Comparison of ENCODE assay signal across 17 cellular contexts in genomic region chr12:111672822-111673381, GRCh38. TPM values are rescaled to one million over a fixed set of nuclear protein-coding genes. Genes with fewer than 3 reads are reported as not detected.
A peak's percentile ranks its signal among the peaks of the same experiment; 100 is the strongest.
DNase-seq lines count a peak whose midpoint lies in the region; ATAC-seq, FAIRE-seq and TF ChIP-seq lines count a peak whose summit lies in the region.
"Had no signal": no experiment of that assay in that cellular context is flagged by ENCODE, and none has a peak within 500 bp of the region (broad histone marks: within the 10 kb centered on the region; RNA-seq: fewer than 3 reads in every experiment).

No MANE protein-coding gene starts in this region.

- TF ChIP-seq CTCF in pancreas (IDR thresholded peaks at IDR 0.05) (no peak), sigmoid colon (IDR thresholded peaks at IDR 0.05) (no peak), spleen (IDR thresholded peaks at IDR 0.05 in 8 of 11, conservative IDR thresholded peaks at IDR 0.05 in 3 of 11) (no peak)

- H3K4me3 ChIP-seq in pancreas (no peak overlapping the region), sigmoid colon (no peak overlapping the region), spleen (no peak overlapping the region)
- H3K4me3 ChIP-seq: A549, GM12878, GM23338 had no signal

- ATAC-seq in pancreas: peak in 3 of 4 donors; percentile 11 to 86 (median 71)
- no peak for ATAC-seq in stimulated activated naive CD8-positive, alpha-beta T cell treated with anti-CD3 and anti-CD28 coated beads, Interleukin-15, Interleukin-2, amounts not matched to agents 100 U/mL and 50 U/mL, for 24 hours
- ATAC-seq: CD8-positive, alpha-beta T cell; GM23338 had no signal

- DNase-seq in DMS53 treated with DMSO at 0.1 percent for 48 hours (lab: John Stamatoyannopoulos, UW; ENCODE audit: unreplicated experiment) (peak; percentile 89), DMS79 treated with DMSO at 0.1 percent for 48 hours (lab: John Stamatoyannopoulos, UW) (peak; percentile 68), pancreas (no peak), sigmoid colon (no peak), spleen (no peak)
- no peak for DNase-seq in stimulated activated naive CD8-positive, alpha-beta T cell treated with anti-CD3 and anti-CD28 coated beads, Interleukin-15, Interleukin-2, amounts not matched to agents 100 U/mL and 50 U/mL, for 24 hours
- DNase-seq: CD8-positive, alpha-beta T cell; COR-L47; DMS153 had no signal

- H3K27ac ChIP-seq in pancreas (no peak overlapping the region), sigmoid colon (peak overlapping the region in 1 of 4 donors; percentile 47), spleen (no peak overlapping the region)
- H3K27ac ChIP-seq: A549, C4-2B had no signal

- H3K36me3 ChIP-seq in pancreas (peaks cover 2 to 55% (median 7%) of the 10 kb centered on the region in 3 donors), sigmoid colon (peaks cover 15 to 88% (median 48%) of the 10 kb centered on the region in 4 donors), spleen (peaks cover 5 to 100% (median 90%) of the 10 kb centered on the region in 6 donors)

- no peak for TF ChIP-seq EP300 in sigmoid colon (IDR thresholded peaks at IDR 0.05)

- TF ChIP-seq POLR2A in sigmoid colon (IDR thresholded peaks at IDR 0.05) (no peak), spleen (IDR thresholded peaks at IDR 0.05) (no peak)

- WGBS in pancreas, 2 donors: 86 to 87% methylated on average over 10 of the region's 10 CpGs
- 51 to 80% methylated on average over 10 of the region's 10 CpGs for WGBS in sigmoid colon, 2 donors
- 88 to 96% (median 93%) methylated on average over 10 of the region's 10 CpGs for WGBS in spleen, 5 donors

- intact Hi-C loops in pancreas (cut with DNase I) (no loop called here), sigmoid colon (cut with DNase I) (loop anchor here (10.0 kb wide), 1 partner anchor 268 kb away; the partner anchor contains the start of gene SH2B3), spleen (cut with DNase I; ENCODE audit: low total_unique reads) (no loop called here)

- no peaks in the 10 kb centered on the region for H3K27me3 ChIP-seq in pancreas
- no peaks in the 10 kb centered on the region for H3K27me3 ChIP-seq in sigmoid colon
- H3K27me3 ChIP-seq in spleen (replicated peaks in 1 of 7): no peaks in the 10 kb centered on the region
- H3K27me3 ChIP-seq: BE2C had no signal

- FAIRE-seq in islet of Langerhans (lab: Jason Lieb, UNC) (peak; percentile 99), pancreas (lab: Jason Lieb, UNC) (no peak)
- FAIRE-seq: A549, D721Med, GM12878, GM18507 had no signal

- H3K9me3 ChIP-seq in pancreas (no peaks in the 10 kb centered on the region), sigmoid colon (no peaks in the 10 kb centered on the region), spleen (no peaks in the 10 kb centered on the region)
- H3K9me3 ChIP-seq: A549, BE2C had no signal

- no peaks in the 10 kb centered on the region for H3K4me1 ChIP-seq in pancreas
- H3K4me1 ChIP-seq in sigmoid colon: peaks cover 0 to 12% (median 5%) of the 10 kb centered on the region in 4 donors
- no peaks in the 10 kb centered on the region for H3K4me1 ChIP-seq in spleen
- H3K4me1 ChIP-seq: A549, BE2C had no signal

RNA-seq across cellular contexts. Expression of gene BRAP, which starts 12.9 kb away (rescaled TPM):
- total RNA-seq in pancreas (1 to 10 TPM; 5.9 to 9.8 (median 7.7) TPM), sigmoid colon (10 to 100 TPM; 19.5 to 29.5 (median 20.7) TPM), spleen (10 to 100 TPM; 16.0 to 19.6 (median 16.6) TPM)
- polyA plus RNA-seq in pancreas (1 to 10 TPM; 3.8 to 7.3 TPM), sigmoid colon (1 to 10 TPM; 8.4 to 9.9 (median 9.0) TPM), spleen (1 to 10 TPM; 6.4 to 7.3 (median 6.5) TPM)

RNA-seq across cellular contexts. Expression of gene ACAD10, which starts 13.0 kb away (rescaled TPM):
- total RNA-seq in pancreas: 10 to 100 TPM in 5 of 6 donors, 1 to 10 TPM in 1; 8.6 to 25.4 (median 14.9) TPM
- 10 to 100 TPM; 28.3 to 32.4 TPM for polyA plus RNA-seq in pancreas
- 10 to 100 TPM in 3 of 4 donors, 1 to 10 TPM in 1; 9.4 to 31.0 (median 18.2) TPM for total RNA-seq in sigmoid colon
- 10 to 100 TPM in 1 of 3 donors, 1 to 10 TPM in 2; 5.8 to 22.3 (median 6.0) TPM for polyA plus RNA-seq in sigmoid colon
- 10 to 100 TPM; 24.7 to 40.5 (median 30.0) TPM for total RNA-seq in spleen
- polyA plus RNA-seq in spleen: 10 to 100 TPM; 10.2 to 18.8 (median 15.8) TPM

Comparison
In these comparisons a context has a peak if more than half of its experiments do, and no peak if none do; other contexts are left out.
1. DNase-seq: peak in DMS53 treated with DMSO at 0.1 percent for 48 hours (single experiment) and DMS79 treated with DMSO at 0.1 percent for 48 hours (single experiment); none in pancreas (0 of 6), sigmoid colon (single experiment), spleen (single experiment) and stimulated activated naive CD8-positive, alpha-beta T cell treated with anti-CD3 and anti-CD28 coated beads, Interleukin-15, Interleukin-2, amounts not matched to agents 100 U/mL and 50 U/mL, for 24 hours (single experiment).